Comparison of ENCODE assay signal across 31 cellular contexts in the genomic region with DNA sequence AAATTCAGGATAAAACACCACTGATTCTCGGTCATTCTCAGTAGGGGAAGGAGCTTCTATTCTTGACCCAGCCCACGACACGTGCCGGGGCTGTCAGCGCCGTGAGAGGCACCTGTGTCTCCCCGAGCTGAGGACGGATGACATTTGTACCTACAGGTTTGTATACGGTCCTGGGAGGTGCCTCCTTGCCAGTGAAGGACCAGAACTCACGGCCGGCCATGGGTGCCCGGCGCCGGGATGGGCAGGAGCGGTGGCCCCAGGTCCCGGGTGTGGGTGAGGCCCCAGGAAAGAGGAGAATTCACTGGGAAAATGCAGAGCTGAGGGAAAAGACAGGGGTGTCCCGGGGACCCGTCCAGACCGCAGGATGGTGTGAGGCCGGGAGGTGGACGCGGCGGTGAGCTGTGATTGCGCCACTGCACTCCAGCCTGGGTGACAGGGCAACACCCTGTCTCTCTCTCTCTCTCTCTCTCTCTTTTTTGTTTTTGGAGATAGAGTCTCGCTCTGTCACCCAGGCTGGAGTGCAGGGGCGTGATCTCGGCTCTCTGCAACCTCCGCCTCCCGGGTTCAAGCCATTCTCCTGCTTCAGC.
"Had no signal": no experiment of that assay in that cellular context is flagged by ENCODE, and none has a peak within 500 bp of the region (broad histone marks: within the 10 kb centered on the region; RNA-seq: fewer than 3 reads in every experiment).

No MANE protein-coding gene starts in this region.

- ATAC-seq: activated CD4-positive, CD25-positive, alpha-beta regulatory T cell treated with anti-CD3 and anti-CD28 coated beads, Interleukin-2, amount 50 U/mL, for 24 hours; activated CD8-positive, alpha-beta memory T cell treated with anti-CD3 and anti-CD28 coated beads, Interleukin-2, amount 10 ng/mL, durations not matched to agents 7 days and 5 days; effector memory CD8-positive, alpha-beta T cell; gastroesophageal sphincter; left cardiac atrium; naive thymus-derived CD4-positive, alpha-beta T cell; psoas muscle; right cardiac atrium; stimulated activated memory B cell treated with anti-CD40 and anti-IgM and Interleukin-4, amounts not matched to agents 10 μg/mL and 1 μg/mL and 100 μg/mL, for 72 hours had no signal

- H3K9me3 ChIP-seq: adrenal gland, ascending aorta, colonic mucosa, esophagus squamous epithelium, gastroesophageal sphincter, ovary, psoas muscle, transverse colon, uterus had no signal

- H3K4me3 Mint-ChIP-seq: activated CD4-positive, alpha-beta memory T cell treated with anti-CD3 and anti-CD28 coated beads, Interleukin-2, amount 10 ng/mL, durations not matched to agents 7 days and 5 days; activated CD8-positive, alpha-beta memory T cell treated with anti-CD3 and anti-CD28 coated beads, Interleukin-2, amount 10 ng/mL, durations not matched to agents 7 days and 5 days; activated naive CD8-positive, alpha-beta T cell; stimulated activated memory B cell treated with anti-CD40 and anti-IgM and Interleukin-4, amounts not matched to agents 10 μg/mL and 1 μg/mL and 100 μg/mL, for 72 hours had no signal

- H3K27ac Mint-ChIP-seq: activated CD4-positive, alpha-beta memory T cell treated with anti-CD3 and anti-CD28 coated beads, Interleukin-2, amount 10 ng/mL, durations not matched to agents 7 days and 5 days; activated CD4-positive, alpha-beta T cell treated with anti-CD3 and anti-CD28 coated beads, Interleukin-2, amount 10 ng/mL, durations not matched to agents 24 days and 14 days; activated CD8-positive, alpha-beta memory T cell treated with anti-CD3 and anti-CD28 coated beads, Interleukin-2, amount 10 ng/mL, durations not matched to agents 7 days and 5 days; activated naive CD8-positive, alpha-beta T cell; neural progenitor cell; stimulated activated memory B cell treated with anti-CD40 and anti-IgM and Interleukin-4, amounts not matched to agents 10 μg/mL and 1 μg/mL and 100 μg/mL, for 72 hours had no signal

- H3K36me3 Mint-ChIP-seq: neural progenitor cell had no signal

- H2AFZ ChIP-seq: neural progenitor cell had no signal

- H3K4me3 ChIP-seq: adrenal gland, ascending aorta, colonic mucosa, dorsolateral prefrontal cortex, esophagus squamous epithelium, gastroesophageal sphincter, neural progenitor cell, ovary, psoas muscle, skin epidermis, stomach, transverse colon, uterus had no signal

- DNase-seq: activated CD4-positive, alpha-beta memory T cell treated with anti-CD3 and anti-CD28 coated beads, Interleukin-2, amount 10 ng/mL, durations not matched to agents 7 days and 5 days; activated CD4-positive, alpha-beta T cell treated with anti-CD3 and anti-CD28 coated beads, Interleukin-2, amount 10 ng/mL, durations not matched to agents 24 days and 14 days; activated CD8-positive, alpha-beta memory T cell treated with anti-CD3 and anti-CD28 coated beads, Interleukin-2, amount 10 ng/mL, durations not matched to agents 7 days and 5 days; activated effector memory CD4-positive, alpha-beta T cell treated with anti-CD3 and anti-CD28 coated beads, Interleukin-2, amount 50 U/mL, for 16 hours; activated T-cell treated with anti-CD3 and anti-CD28 coated beads for 4 hours; adrenal gland; colonic mucosa; effector memory CD8-positive, alpha-beta T cell; esophagus squamous epithelium; hypothalamus; left cardiac atrium; mesendoderm; naive thymus-derived CD4-positive, alpha-beta T cell; ovary; right cardiac atrium; stimulated activated CD4-positive, alpha-beta T cell treated with anti-CD3 and anti-CD28 coated beads, Interleukin-2, amount 100 ng/mL, for 24 hours; stomach; SW 1271; transverse colon; uterus had no signal

- H3K27ac ChIP-seq: adrenal gland, ascending aorta, colonic mucosa, dorsolateral prefrontal cortex, esophagus squamous epithelium, gastroesophageal sphincter, neural progenitor cell, ovary, psoas muscle, skin epidermis, stomach, transverse colon, uterus, VCaP had no signal

- H3K27me3 ChIP-seq: ascending aorta, colonic mucosa, neural progenitor cell, ovary, uterus had no signal

- H3K27me3 Mint-ChIP-seq: activated CD4-positive, alpha-beta memory T cell treated with anti-CD3 and anti-CD28 coated beads, Interleukin-2, amount 10 ng/mL, durations not matched to agents 7 days and 5 days; activated CD4-positive, alpha-beta T cell treated with anti-CD3 and anti-CD28 coated beads, Interleukin-2, amount 10 ng/mL, durations not matched to agents 24 days and 14 days; activated CD8-positive, alpha-beta memory T cell treated with anti-CD3 and anti-CD28 coated beads, Interleukin-2, amount 10 ng/mL, durations not matched to agents 7 days and 5 days had no signal

- H3K9ac ChIP-seq: neural progenitor cell had no signal

- FAIRE-seq: islet of Langerhans had no signal

- H3K4me2 ChIP-seq: neural progenitor cell had no signal

- H3K36me3 ChIP-seq: adrenal gland, ascending aorta, colonic mucosa, esophagus squamous epithelium, gastroesophageal sphincter, neural progenitor cell, ovary, stomach, transverse colon, uterus had no signal

- H3K4me1 ChIP-seq: adrenal gland, ascending aorta, colonic mucosa, neural progenitor cell, psoas muscle, stomach, transverse colon, uterus had no signal
